In genomic region chr1:206715552-206716518, GRCh38 we compare ENCODE assay signal across 11 cellular contexts. TPM values are rescaled to one million over a fixed set of nuclear protein-coding genes. Genes with fewer than 3 reads are reported as not detected.
A peak's percentile ranks its signal among the peaks of the same experiment; 100 is the strongest.
DNase-seq lines count a peak whose midpoint lies in the region; ATAC-seq and TF ChIP-seq lines count a peak whose summit lies in the region.
"Had no signal": no experiment of that assay in that cellular context is flagged by ENCODE, and none has a peak within 500 bp of the region (broad histone marks: within the 10 kb centered on the region; RNA-seq: fewer than 3 reads in every experiment).

No MANE protein-coding gene starts in this region.

- H2AFZ ChIP-seq in smooth muscle cell (ENCODE audit: low read depth), result no peak overlapping the region

- TF ChIP-seq CTCF in HFFc6 (IDR thresholded peaks at IDR 0.05) (no peak), heart right ventricle (IDR thresholded peaks at IDR 0.05) (no peak), smooth muscle cell (IDR thresholded peaks at IDR 0.05; ENCODE audit: borderline replicate concordance, insufficient read depth, poor library complexity, severe bottlenecking) (no peak), mucosa of descending colon (IDR thresholded peaks at IDR 0.05) (no peak)

- H3K9ac ChIP-seq in smooth muscle cell (ENCODE audit: low read depth), result no peak overlapping the region

- H3K4me2 ChIP-seq in smooth muscle cell, result no peak overlapping the region

- H3K36me3 Mint-ChIP-seq in HFFc6 (ENCODE audit: low read depth), result no peaks in the 10 kb centered on the region
- H3K36me3 Mint-ChIP-seq in T-helper 1 cell treated with Interleukin-12 subunit alpha and Interleukin-12 subunit beta and Interleukin-4 antibody, amounts not matched to agents 30 μg/mL and 1 μg/mL, for 36 hours (ENCODE audit: low read depth), result peaks cover 3% of the 10 kb centered on the region

- ATAC-seq in heart right ventricle (peak in 3 of 8 donors; percentile 9 to 26 (median 18)), mucosa of descending colon (no peak)

- peaks cover 82% of the 10 kb centered on the region for H3K4me1 Mint-ChIP-seq in HFFc6 (ENCODE audit: low read depth)
- peaks cover 64% of the 10 kb centered on the region for H3K4me1 Mint-ChIP-seq in T-helper 1 cell treated with Interleukin-12 subunit alpha and Interleukin-12 subunit beta and Interleukin-4 antibody, amounts not matched to agents 30 μg/mL and 1 μg/mL, for 36 hours (ENCODE audit: low read depth)

- H3K27ac ChIP-seq in heart right ventricle (peak overlapping the region in 9 of 10 donors; percentile 47 to 75 (median 61)), smooth muscle cell (ENCODE audit: low read depth) (peak overlapping the region; percentile 12)

- 52 to 64% methylated on average over 8 of the region's 8 CpGs for WGBS in heart right ventricle, 2 donors
- WGBS in smooth muscle cell (ENCODE audit: low lambda C conversion rate), result 92% methylated on average over 8 of the region's 8 CpGs

- H3K27me3 Mint-ChIP-seq in HFFc6 (ENCODE audit: insufficient read depth), result 0 out of 2 replicates have a peak, but pooled peaks cover 1% of the 10 kb centered on the region
- H3K27me3 Mint-ChIP-seq in T-helper 1 cell treated with Interleukin-12 subunit alpha and Interleukin-12 subunit beta and Interleukin-4 antibody, amounts not matched to agents 30 μg/mL and 1 μg/mL, for 36 hours (ENCODE audit: low read depth), result no peaks in the 10 kb centered on the region

- H3F3A ChIP-seq in smooth muscle cell (ENCODE audit: low read depth), result no peaks in the 10 kb centered on the region

- H3K36me3 ChIP-seq in heart right ventricle, result no peaks in the 10 kb centered on the region
- H3K36me3 ChIP-seq in smooth muscle cell (ENCODE audit: low read depth), result no peaks in the 10 kb centered on the region
- H3K36me3 ChIP-seq in mucosa of descending colon (ENCODE audit: low read depth), result no peaks in the 10 kb centered on the region

- intact Hi-C loops in heart right ventricle (cut with DNase I) (no loop called here), mucosa of descending colon (cut with DNase I, micrococcal nuclease) (loop anchor here in 1 of 2 donors (10.0 kb wide), 1 partner anchor 81 kb away; the partner anchor contains the start of gene DYRK3)

- no peaks in the 10 kb centered on the region for H3K9me3 ChIP-seq in heart right ventricle
- no peaks in the 10 kb centered on the region for H3K9me3 ChIP-seq in smooth muscle cell (replicated peaks; ENCODE audit: low read depth)
- H3K9me3 ChIP-seq in mucosa of descending colon, result no peaks in the 10 kb centered on the region

- H3K4me1 ChIP-seq in heart right ventricle, result peaks cover 21 to 97% (median 92%) of the 10 kb centered on the region in 9 donors
- H3K4me1 ChIP-seq in smooth muscle cell (ENCODE audit: low read depth), result peaks cover 6% of the 10 kb centered on the region
- peaks cover 40% of the 10 kb centered on the region for H3K4me1 ChIP-seq in mucosa of descending colon (ENCODE audit: low read depth)

- peaks cover 100% of the 10 kb centered on the region for H4K20me1 ChIP-seq in smooth muscle cell (ENCODE audit: low read depth)

- H3K4me3 ChIP-seq in heart right ventricle (no peak overlapping the region), smooth muscle cell (no peak overlapping the region), mucosa of descending colon (no peak overlapping the region)

- DNase-seq in HFFc6 (no peak), heart right ventricle (no peak), smooth muscle cell (lab: John Stamatoyannopoulos, UW; ENCODE audit: unreplicated experiment) (no peak), NCI-H187 treated with DMSO at 0.1 percent for 48 hours (lab: John Stamatoyannopoulos, UW) (no peak), mucosa of descending colon (no peak), GDM1 (lab: John Stamatoyannopoulos, UW) (no peak)
- DNase-seq: NCI-H1930, retina had no signal

- H3K4me3 Mint-ChIP-seq in HFFc6, result no peak overlapping the region
- peak overlapping the region; percentile 49 for H3K4me3 Mint-ChIP-seq in T-helper 1 cell treated with Interleukin-12 subunit alpha and Interleukin-12 subunit beta and Interleukin-4 antibody, amounts not matched to agents 30 μg/mL and 1 μg/mL, for 36 hours

- peaks cover 100% of the 10 kb centered on the region for H3K79me2 ChIP-seq in smooth muscle cell (ENCODE audit: low read depth)

- no peaks in the 10 kb centered on the region for H3K9me3 Mint-ChIP-seq in HFFc6
- H3K9me3 Mint-ChIP-seq in T-helper 1 cell treated with Interleukin-12 subunit alpha and Interleukin-12 subunit beta and Interleukin-4 antibody, amounts not matched to agents 30 μg/mL and 1 μg/mL, for 36 hours, result no peaks in the 10 kb centered on the region

- H3K27me3 ChIP-seq in heart right ventricle (no peaks in the 10 kb centered on the region), smooth muscle cell (ENCODE audit: low read depth) (no peaks in the 10 kb centered on the region)

- H3K27ac Mint-ChIP-seq in HFFc6, result peak overlapping the region; percentile 5; the same call in 1 of the 2 replicates
- H3K27ac Mint-ChIP-seq in T-helper 1 cell treated with Interleukin-12 subunit alpha and Interleukin-12 subunit beta and Interleukin-4 antibody, amounts not matched to agents 30 μg/mL and 1 μg/mL, for 36 hours, result peak overlapping the region; percentile 81

RNA-seq across cellular contexts. Expression of gene MAPKAPK2, which starts 31.1 kb away (rescaled TPM):
- 10 to 100 TPM; 80.0 to 89.1 (median 86.0) TPM for total RNA-seq in HFFc6 (2021; fragmentation: NEBNext Ultra II Directional; extraction: Animal tissue kit (Norgen Biotek cat#: 25700))
- total RNA-seq in heart right ventricle, result 100 to 1,000 TPM; 169 to 323 (median 224) TPM
- 100 to 1,000 TPM; 101 to 144 TPM for polyA plus RNA-seq in heart right ventricle
- 36.0 and 40.9 TPM in 2 replicates for total RNA-seq in smooth muscle cell
- 14.3 and 16.9 TPM in 2 replicates for polyA plus RNA-seq in smooth muscle cell
- 10 to 100 TPM; 68.4 to 75.2 (median 72.1) TPM for total RNA-seq in mucosa of descending colon

RNA-seq across cellular contexts. Expression of gene IL19, which starts 54.7 kb away (rescaled TPM):
- total RNA-seq in HFFc6 (2021; fragmentation: NEBNext Ultra II Directional; extraction: Animal tissue kit (Norgen Biotek cat#: 25700)), result not detected
- total RNA-seq in heart right ventricle, result not detected
- not detected for polyA plus RNA-seq in heart right ventricle
- not detected in 2 replicates for total RNA-seq in smooth muscle cell
- 0.35 and 0.52 TPM in 2 replicates for polyA plus RNA-seq in smooth muscle cell
- not detected for total RNA-seq in mucosa of descending colon
- total RNA-seq: endothelial cell of umbilical vein had no signal
- polyA plus RNA-seq: endothelial cell of umbilical vein had no signal

RNA-seq across cellular contexts. Expression of gene IL10, which starts 56.5 kb away (rescaled TPM):
- total RNA-seq in HFFc6 (2021; fragmentation: NEBNext Ultra II Directional; extraction: Animal tissue kit (Norgen Biotek cat#: 25700)), result not detected
- total RNA-seq in heart right ventricle (1 to 10 TPM in 3 of 10 donors, under 1 TPM in 5, not detected in 2; 0.25 to 2.6 (median 0.74) TPM), smooth muscle cell (0.36 and 2.2 TPM in 2 replicates), mucosa of descending colon (1 to 10 TPM; 1.0 to 2.9 (median 2.8) TPM)
- polyA plus RNA-seq in heart right ventricle (1 to 10 TPM in 1 of 2 donors, under 1 TPM in 1; 0.81 to 1.1 TPM), smooth muscle cell (1.2 and 2.8 TPM in 2 replicates)
- total RNA-seq: endothelial cell of umbilical vein, SK-MEL-5 had no signal
- polyA plus RNA-seq: endothelial cell of umbilical vein had no signal
